1 cellular context compared by ENCODE assay signal in the genomic region with DNA sequence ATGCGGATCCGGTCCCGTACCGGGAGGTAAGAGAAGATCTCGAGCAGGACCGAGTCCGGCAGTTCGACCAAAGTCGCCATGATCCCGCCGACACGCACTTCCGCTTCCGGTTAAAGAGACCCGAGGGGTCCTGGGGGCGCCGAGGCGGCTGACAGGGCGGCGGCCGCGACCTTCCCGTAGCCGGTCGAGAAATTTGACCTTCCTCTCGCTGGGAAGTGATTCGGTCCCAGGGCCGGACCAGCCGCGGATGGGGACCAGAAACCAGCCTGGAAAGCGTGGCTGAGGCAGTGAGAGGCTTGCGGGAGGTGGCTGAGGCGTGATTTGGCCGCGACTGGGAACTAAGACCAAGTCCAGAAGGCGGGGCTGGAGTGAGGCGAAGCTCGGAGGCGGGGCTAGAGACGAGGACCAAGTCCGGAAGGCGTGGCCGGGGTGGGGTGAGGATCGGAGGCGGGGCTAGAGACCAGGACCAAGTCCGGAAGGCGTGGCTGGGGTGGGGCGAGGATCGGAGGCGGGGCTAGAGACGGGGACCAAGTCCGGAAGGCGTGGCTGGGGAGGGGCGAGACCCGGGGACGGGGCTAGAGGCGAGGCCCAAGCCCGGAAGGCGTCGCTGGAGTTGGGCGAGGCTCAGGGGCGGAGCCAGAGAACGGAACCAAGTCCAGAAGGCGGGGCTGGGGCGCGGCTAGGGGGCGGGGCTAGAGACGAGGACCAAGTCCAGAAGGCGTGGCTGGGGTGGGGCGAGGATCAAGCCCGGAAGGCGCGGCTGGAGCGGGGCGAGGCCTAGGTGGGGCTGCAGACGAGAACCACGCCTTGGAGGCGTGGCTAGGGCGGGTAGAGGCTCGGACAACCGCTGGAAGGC.
TF ChIP-seq lines count a peak whose summit lies in the region.

FBXL12 (minus strand) TSS at position 346 of the 856 bp plus-strand sequence; CDS start at position 80, 266 bp downstream.

TF ChIP-seq in HEK293, 187 proteins besides CTCF, POLR2A, EP300 and RAD21 (continued from another document and continues in another):
- TF ChIP-seq, protein P1, sequence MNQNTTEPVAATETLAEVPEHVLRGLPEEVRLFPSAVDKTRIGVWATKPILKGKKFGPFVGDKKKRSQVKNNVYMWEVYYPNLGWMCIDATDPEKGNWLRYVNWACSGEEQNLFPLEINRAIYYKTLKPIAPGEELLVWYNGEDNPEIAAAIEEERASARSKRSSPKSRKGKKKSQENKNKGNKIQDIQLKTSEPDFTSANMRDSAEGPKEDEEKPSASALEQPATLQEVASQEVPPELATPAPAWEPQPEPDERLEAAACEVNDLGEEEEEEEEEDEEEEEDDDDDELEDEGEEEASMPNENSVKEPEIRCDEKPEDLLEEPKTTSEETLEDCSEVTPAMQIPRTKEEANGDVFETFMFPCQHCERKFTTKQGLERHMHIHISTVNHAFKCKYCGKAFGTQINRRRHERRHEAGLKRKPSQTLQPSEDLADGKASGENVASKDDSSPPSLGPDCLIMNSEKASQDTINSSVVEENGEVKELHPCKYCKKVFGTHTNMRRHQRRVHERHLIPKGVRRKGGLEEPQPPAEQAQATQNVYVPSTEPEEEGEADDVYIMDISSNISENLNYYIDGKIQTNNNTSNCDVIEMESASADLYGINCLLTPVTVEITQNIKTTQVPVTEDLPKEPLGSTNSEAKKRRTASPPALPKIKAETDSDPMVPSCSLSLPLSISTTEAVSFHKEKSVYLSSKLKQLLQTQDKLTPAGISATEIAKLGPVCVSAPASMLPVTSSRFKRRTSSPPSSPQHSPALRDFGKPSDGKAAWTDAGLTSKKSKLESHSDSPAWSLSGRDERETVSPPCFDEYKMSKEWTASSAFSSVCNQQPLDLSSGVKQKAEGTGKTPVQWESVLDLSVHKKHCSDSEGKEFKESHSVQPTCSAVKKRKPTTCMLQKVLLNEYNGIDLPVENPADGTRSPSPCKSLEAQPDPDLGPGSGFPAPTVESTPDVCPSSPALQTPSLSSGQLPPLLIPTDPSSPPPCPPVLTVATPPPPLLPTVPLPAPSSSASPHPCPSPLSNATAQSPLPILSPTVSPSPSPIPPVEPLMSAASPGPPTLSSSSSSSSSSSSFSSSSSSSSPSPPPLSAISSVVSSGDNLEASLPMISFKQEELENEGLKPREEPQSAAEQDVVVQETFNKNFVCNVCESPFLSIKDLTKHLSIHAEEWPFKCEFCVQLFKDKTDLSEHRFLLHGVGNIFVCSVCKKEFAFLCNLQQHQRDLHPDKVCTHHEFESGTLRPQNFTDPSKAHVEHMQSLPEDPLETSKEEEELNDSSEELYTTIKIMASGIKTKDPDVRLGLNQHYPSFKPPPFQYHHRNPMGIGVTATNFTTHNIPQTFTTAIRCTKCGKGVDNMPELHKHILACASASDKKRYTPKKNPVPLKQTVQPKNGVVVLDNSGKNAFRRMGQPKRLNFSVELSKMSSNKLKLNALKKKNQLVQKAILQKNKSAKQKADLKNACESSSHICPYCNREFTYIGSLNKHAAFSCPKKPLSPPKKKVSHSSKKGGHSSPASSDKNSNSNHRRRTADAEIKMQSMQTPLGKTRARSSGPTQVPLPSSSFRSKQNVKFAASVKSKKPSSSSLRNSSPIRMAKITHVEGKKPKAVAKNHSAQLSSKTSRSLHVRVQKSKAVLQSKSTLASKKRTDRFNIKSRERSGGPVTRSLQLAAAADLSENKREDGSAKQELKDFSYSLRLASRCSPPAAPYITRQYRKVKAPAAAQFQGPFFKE (tag by site-specific recombination; IDR thresholded peaks at IDR 0.05; ENCODE audit: borderline replicate concordance): no peak
- TF ChIP-seq ZNF223 (tag by site-specific recombination; IDR thresholded peaks at IDR 0.05) (no peak), ZBTB10 (tag by site-specific recombination; IDR thresholded peaks at IDR 0.05) (no peak), SP7 (tag by site-specific recombination; IDR thresholded peaks at IDR 0.05) (peak; percentile 58), KLF16 (tag by site-specific recombination; IDR thresholded peaks at IDR 0.05) (0 out of 2 replicates have a peak, but pooled peaks have one; percentile 4), ZEB2 (tag by site-specific recombination; IDR thresholded peaks at IDR 0.05) (peak; percentile 63), EGR2 (tag by site-specific recombination; IDR thresholded peaks at IDR 0.05; ENCODE audit: low read depth) (no peak), ZNF514 (tag by site-specific recombination; IDR thresholded peaks at IDR 0.05) (no peak), ZNF155 (tag by site-specific recombination; IDR thresholded peaks at IDR 0.05) (no peak), ZNF239 (tag by site-specific recombination; IDR thresholded peaks at IDR 0.05) (no peak), GLIS1 (tag by site-specific recombination; IDR thresholded peaks at IDR 0.05) (peak; percentile 60), ZNF561 (tag by site-specific recombination; IDR thresholded peaks at IDR 0.05; ENCODE audit: borderline replicate concordance) (no peak), ZNF449 (tag by site-specific recombination; IDR thresholded peaks at IDR 0.05) (peak; percentile 63; the same call in 1 of the 2 replicates), ZNF660 (tag by site-specific recombination; IDR thresholded peaks at IDR 0.05) (no peak), ZNF776 (tag by site-specific recombination; IDR thresholded peaks at IDR 0.05; ENCODE audit: borderline replicate concordance) (no peak), SP3 (tag by site-specific recombination; IDR thresholded peaks at IDR 0.05) (peak; percentile 83), ZNF777 (tag by site-specific recombination; IDR thresholded peaks at IDR 0.05; ENCODE audit: borderline replicate concordance) (no peak), ZNF280C (tag by site-specific recombination; IDR thresholded peaks at IDR 0.05) (no peak), ZNF677 (tag by site-specific recombination; IDR thresholded peaks at IDR 0.05) (no peak), ZNF341 (tag by site-specific recombination; IDR thresholded peaks at IDR 0.05; ENCODE audit: low read depth) (0 out of 2 replicates have a peak, but pooled peaks have one; percentile 19), ZBTB7A (tag by site-specific recombination; IDR thresholded peaks at IDR 0.05; ENCODE audit: low read depth) (0 out of 2 replicates have a peak, but pooled peaks have one; percentile 43), ZNF174 (tag by site-specific recombination; IDR thresholded peaks at IDR 0.05) (no peak), ZNF112 (tag by site-specific recombination; IDR thresholded peaks at IDR 0.05) (no peak), ZNF544 (tag by site-specific recombination; IDR thresholded peaks at IDR 0.05) (no peak), ZNF548 (tag by site-specific recombination; IDR thresholded peaks at IDR 0.05) (no peak), GLIS2 (tag by site-specific recombination; IDR thresholded peaks at IDR 0.05) (peak; percentile 84), ZNF639 (tag by site-specific recombination; IDR thresholded peaks at IDR 0.05) (peak; percentile 34; the same call in 1 of the 2 replicates), ZSCAN16 (tag by site-specific recombination; IDR thresholded peaks at IDR 0.05) (peak; percentile 96), KLF10 (tag by site-specific recombination; IDR thresholded peaks at IDR 0.05) (peak; percentile 85), ZNF175 (tag by site-specific recombination; IDR thresholded peaks at IDR 0.05) (no peak), ZNF302 (tag by site-specific recombination; IDR thresholded peaks at IDR 0.05; ENCODE audit: low read depth) (no peak), ZNF529 (tag by site-specific recombination; IDR thresholded peaks at IDR 0.05; ENCODE audit: insufficient replicate concordance) (no peak), ZNF169 (tag by site-specific recombination; IDR thresholded peaks at IDR 0.05) (no peak), ZNF138 (tag by site-specific recombination; IDR thresholded peaks at IDR 0.05; ENCODE audit: borderline replicate concordance) (no peak), PRDM4 (tag by site-specific recombination; IDR thresholded peaks at IDR 0.05) (no peak), ZNF785 (tag by site-specific recombination; IDR thresholded peaks at IDR 0.05) (no peak), ZNF311 (tag by site-specific recombination; IDR thresholded peaks at IDR 0.05; ENCODE audit: borderline replicate concordance) (no peak), ZBTB21 (tag by site-specific recombination; IDR thresholded peaks at IDR 0.05) (0 out of 2 replicates have a peak, but pooled peaks have one; percentile 22), ZNF37A (tag by site-specific recombination; IDR thresholded peaks at IDR 0.05) (no peak), ZNF664 (tag by site-specific recombination; IDR thresholded peaks at IDR 0.05) (no peak), ZNF549 (tag by site-specific recombination; IDR thresholded peaks at IDR 0.05) (no peak), ZNF555 (tag by site-specific recombination; conservative IDR thresholded peaks at IDR 0.05) (no peak), ZNF501 (tag by site-specific recombination; IDR thresholded peaks at IDR 0.05) (no peak)
- TF ChIP-seq, protein P2, sequence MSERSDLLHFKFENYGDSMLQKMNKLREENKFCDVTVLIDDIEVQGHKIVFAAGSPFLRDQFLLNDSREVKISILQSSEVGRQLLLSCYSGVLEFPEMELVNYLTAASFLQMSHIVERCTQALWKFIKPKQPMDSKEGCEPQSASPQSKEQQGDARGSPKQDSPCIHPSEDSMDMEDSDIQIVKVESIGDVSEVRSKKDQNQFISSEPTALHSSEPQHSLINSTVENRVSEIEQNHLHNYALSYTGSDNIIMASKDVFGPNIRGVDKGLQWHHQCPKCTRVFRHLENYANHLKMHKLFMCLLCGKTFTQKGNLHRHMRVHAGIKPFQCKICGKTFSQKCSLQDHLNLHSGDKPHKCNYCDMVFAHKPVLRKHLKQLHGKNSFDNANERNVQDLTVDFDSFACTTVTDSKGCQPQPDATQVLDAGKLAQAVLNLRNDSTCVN (tag by site-specific recombination; optimal IDR thresholded peaks at IDR 0.05): no peak
